ENCODE assay signal across 27 cellular contexts in the genomic region with DNA sequence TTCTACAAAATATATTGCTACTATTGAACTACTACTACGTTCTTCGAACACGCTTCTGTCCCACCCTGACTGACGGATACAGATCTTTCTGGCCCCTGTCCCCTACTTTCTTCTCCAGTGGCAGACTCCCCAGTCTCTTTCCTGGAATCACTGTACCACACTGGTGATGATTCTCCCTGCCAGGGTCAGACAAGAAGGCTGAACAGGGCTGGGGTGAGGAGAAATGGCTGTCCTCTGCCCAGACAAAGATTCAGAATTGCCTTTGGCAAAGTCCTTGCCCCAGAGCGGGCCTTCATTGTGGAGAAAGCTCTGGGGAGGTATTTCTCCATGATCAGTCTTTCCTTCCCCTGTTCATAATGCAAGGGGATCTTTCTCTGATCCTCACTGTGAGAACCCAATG.
A peak's percentile ranks its signal among the peaks of the same experiment; 100 is the strongest.
DNase-seq lines count a peak whose midpoint lies in the region; ATAC-seq, FAIRE-seq and TF ChIP-seq lines count a peak whose summit lies in the region.
"Had no signal": no experiment of that assay in that cellular context is flagged by ENCODE, and none has a peak within 500 bp of the region (broad histone marks: within the 10 kb centered on the region; RNA-seq: fewer than 3 reads in every experiment).

No MANE protein-coding gene starts in this region.

- no peak for TF ChIP-seq CTCF in A549 (IDR thresholded peaks at IDR 0.05)
- TF ChIP-seq CTCF in osteocyte (IDR thresholded peaks at IDR 0.05) = no peak
- TF ChIP-seq CTCF in type B pancreatic cell (conservative IDR thresholded peaks at IDR 0.05) = no peak
- no peak for TF ChIP-seq CTCF in foreskin keratinocyte (conservative IDR thresholded peaks at IDR 0.05)

- no peak overlapping the region for H3K27ac Mint-ChIP-seq in osteocyte (ENCODE audit: unreplicated experiment)
- no peak overlapping the region for H3K27ac Mint-ChIP-seq in type B pancreatic cell
- H3K27ac Mint-ChIP-seq: CD4-positive, alpha-beta memory T cell; CD4-positive, CD25-positive, alpha-beta regulatory T cell had no signal

- TF ChIP-seq EP300 in A549 (IDR thresholded peaks at IDR 0.05) = no peak

- no peak overlapping the region for H3K4me3 ChIP-seq in A549
- H3K4me3 ChIP-seq: BLaER1, GM12878 had no signal

- FAIRE-seq in A549 (lab: Jason Lieb, UNC) = no peak
- FAIRE-seq: D721Med, GM12878, GM12892, GM18507 had no signal

- H3K36me3 Mint-ChIP-seq in osteocyte (ENCODE audit: unreplicated experiment) (no peaks in the 10 kb centered on the region), type B pancreatic cell (no peaks in the 10 kb centered on the region)
- H3K36me3 Mint-ChIP-seq: CD14-positive monocyte; CD4-positive, alpha-beta memory T cell; CD4-positive, CD25-positive, alpha-beta regulatory T cell; CD8-positive, alpha-beta memory T cell had no signal

- POLR2A ChIA-PET in A549 (lab: Yijun Ruan, JAX) = no interaction called here

- DNase-seq in A549 (ENCODE audit: low read depth in 1 of 2, low spot score in 1 of 2) (no peak), mesenteric fat pad (ENCODE audit: low spot score) (peak; percentile 22), osteocyte (ENCODE audit: extremely low spot score, unreplicated experiment) (peak; percentile 56), type B pancreatic cell (ENCODE audit: extremely low spot score, unreplicated experiment) (peak; percentile 29), NCI-H524 (lab: John Stamatoyannopoulos, UW) (no peak), Kasumi-1 (lab: John Stamatoyannopoulos, UW) (no peak), foreskin keratinocyte (no peak)
- DNase-seq: ACHN; BE2C; C1 segment of cervical spinal cord; Calu3; CD4-positive, alpha-beta memory T cell; CD4-positive, CD25-positive, alpha-beta regulatory T cell; CD8-positive, alpha-beta memory T cell; COR-L47; DMS53; DMS79; DND-41; EL; GDM1 had no signal

- no peak for TF ChIP-seq POLR2A in A549 (IDR thresholded peaks at IDR 0.05; ENCODE audit: low read length)

- no peaks in the 10 kb centered on the region for H3K4me1 Mint-ChIP-seq in osteocyte (ENCODE audit: unreplicated experiment)
- H3K4me1 Mint-ChIP-seq in type B pancreatic cell (ENCODE audit: unreplicated experiment) = no peaks in the 10 kb centered on the region
- H3K4me1 Mint-ChIP-seq: CD14-positive monocyte; CD4-positive, alpha-beta memory T cell; CD4-positive, CD25-positive, alpha-beta regulatory T cell; CD8-positive, alpha-beta memory T cell had no signal

- H3K4me3 Mint-ChIP-seq in osteocyte (ENCODE audit: unreplicated experiment) (no peak overlapping the region), type B pancreatic cell (no peak overlapping the region)
- H3K4me3 Mint-ChIP-seq: CD14-positive monocyte; CD4-positive, alpha-beta memory T cell; CD4-positive, CD25-positive, alpha-beta regulatory T cell; CD8-positive, alpha-beta memory T cell had no signal

- H3K9me3 ChIP-seq in A549 = peaks cover 33% of the 10 kb centered on the region
- H3K9me3 ChIP-seq: BE2C, BLaER1 had no signal

- peaks cover 33% of the 10 kb centered on the region for H3K27me3 Mint-ChIP-seq in osteocyte (ENCODE audit: unreplicated experiment)
- H3K27me3 Mint-ChIP-seq in type B pancreatic cell = peaks cover 12% of the 10 kb centered on the region
- H3K27me3 Mint-ChIP-seq: CD4-positive, CD25-positive, alpha-beta regulatory T cell had no signal

- TF ChIP-seq RAD21 in A549 (conservative IDR thresholded peaks at IDR 0.05 in 1 of 2, IDR thresholded peaks at IDR 0.05 in 1 of 2) = no peak

- H3K27ac ChIP-seq in A549 = peak overlapping the region; percentile 43 to 58; a peak in 5 of 6 replicates
- no peak overlapping the region for H3K27ac ChIP-seq in foreskin keratinocyte
- H3K27ac ChIP-seq: 22Rv1, BLaER1 had no signal

- WGBS in A549 (ENCODE audit: missing lambda C conversion rate) = 69% methylated on average over 4 of the region's 5 CpGs

- H3K27me3 ChIP-seq in foreskin keratinocyte = no peaks in the 10 kb centered on the region
- H3K27me3 ChIP-seq: BE2C, BLaER1 had no signal

- H3K4me2 ChIP-seq in A549 = no peak overlapping the region
- H3K4me2 ChIP-seq: BLaER1 had no signal

- CTCF ChIA-PET in A549 (lab: Yijun Ruan, JAX) = interaction anchor here (0.6 to 1.2 kb wide), 2 partner anchors 82 to 1848 kb away, joined by 3 to 5 read pairs; no protein-coding TSS in a partner anchor

- ATAC-seq in A549 (no peak), foreskin keratinocyte (no peak)
- ATAC-seq: GM12878 had no signal

- no peaks in the 10 kb centered on the region for H3K9me3 Mint-ChIP-seq in osteocyte (ENCODE audit: unreplicated experiment)
- no peaks in the 10 kb centered on the region for H3K9me3 Mint-ChIP-seq in type B pancreatic cell

- H3K4me1 ChIP-seq in A549 (peaks cover 14% of the 10 kb centered on the region), foreskin keratinocyte (no peaks in the 10 kb centered on the region)
- H3K4me1 ChIP-seq: BE2C had no signal

TF ChIP-seq in A549, 52 proteins besides CTCF, POLR2A, EP300 and RAD21:
- TF ChIP-seq, protein P1, sequence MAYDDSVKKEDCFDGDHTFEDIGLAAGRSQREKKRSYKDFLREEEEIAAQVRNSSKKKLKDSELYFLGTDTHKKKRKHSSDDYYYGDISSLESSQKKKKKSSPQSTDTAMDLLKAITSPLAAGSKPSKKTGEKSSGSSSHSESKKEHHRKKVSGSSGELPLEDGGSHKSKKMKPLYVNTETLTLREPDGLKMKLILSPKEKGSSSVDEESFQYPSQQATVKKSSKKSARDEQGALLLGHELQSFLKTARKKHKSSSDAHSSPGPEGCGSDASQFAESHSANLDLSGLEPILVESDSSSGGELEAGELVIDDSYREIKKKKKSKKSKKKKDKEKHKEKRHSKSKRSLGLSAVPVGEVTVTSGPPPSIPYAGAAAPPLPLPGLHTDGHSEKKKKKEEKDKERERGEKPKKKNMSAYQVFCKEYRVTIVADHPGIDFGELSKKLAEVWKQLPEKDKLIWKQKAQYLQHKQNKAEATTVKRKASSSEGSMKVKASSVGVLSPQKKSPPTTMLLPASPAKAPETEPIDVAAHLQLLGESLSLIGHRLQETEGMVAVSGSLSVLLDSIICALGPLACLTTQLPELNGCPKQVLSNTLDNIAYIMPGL (CRISPR knock-in tag; IDR thresholded peaks at IDR 0.05; ENCODE audit: borderline replicate concordance) = no peak
- TF ChIP-seq ZSCAN20 (CRISPR knock-in tag; IDR thresholded peaks at IDR 0.05) = no peak
- TF ChIP-seq ZC3H11A (IDR thresholded peaks at IDR 0.05) = no peak
- no peak for TF ChIP-seq CBX8 (IDR thresholded peaks at IDR 0.05)
- TF ChIP-seq CHD4 (IDR thresholded peaks at IDR 0.05; ENCODE audit: borderline replicate concordance) = no peak
- no peak for TF ChIP-seq SMC3 (IDR thresholded peaks at IDR 0.05)
- TF ChIP-seq TP53 (CRISPR knock-in tag; IDR thresholded peaks at IDR 0.05) = no peak
- no peak for TF ChIP-seq RARB (CRISPR knock-in tag; IDR thresholded peaks at IDR 0.05)
- TF ChIP-seq EHF (CRISPR knock-in tag; IDR thresholded peaks at IDR 0.05) = no peak
- no peak for TF ChIP-seq POLR2AphosphoS2 (conservative IDR thresholded peaks at IDR 0.05; ENCODE audit: low read length)
- no peak for TF ChIP-seq MAFK (IDR thresholded peaks at IDR 0.05; ENCODE audit: partially characterized antibody)
- no peak for TF ChIP-seq CHD2 (IDR thresholded peaks at IDR 0.05; ENCODE audit: low read length, partially characterized antibody)
- no peak for TF ChIP-seq ZNF302 (CRISPR knock-in tag; IDR thresholded peaks at IDR 0.05)
- TF ChIP-seq MYC (IDR thresholded peaks at IDR 0.05; ENCODE audit: borderline replicate concordance, low read length) = no peak
- TF ChIP-seq NR3C1 (IDR thresholded peaks at IDR 0.05) = no peak
- no peak for TF ChIP-seq CEBPB (IDR thresholded peaks at IDR 0.05)
- TF ChIP-seq BHLHE40 (IDR thresholded peaks at IDR 0.05; ENCODE audit: low read depth, low read length) = no peak

Comparison
In these comparisons a context has a peak if more than half of its experiments do, and no peak if none do; other contexts are left out.
1. DNase-seq: peak in mesenteric fat pad (single experiment), osteocyte (single experiment) and type B pancreatic cell (single experiment); none in A549 (0 of 2), NCI-H524 (0 of 2), Kasumi-1 (0 of 2) and foreskin keratinocyte (0 of 2).